In genomic region chr11:44963071-44963575, GRCh38 we compare ENCODE assay signal across 19 cellular contexts. TPM values are rescaled to one million over a fixed set of nuclear protein-coding genes. Genes with fewer than 3 reads are reported as not detected.
DNase-seq lines count a peak whose midpoint lies in the region; ATAC-seq and TF ChIP-seq lines count a peak whose summit lies in the region.
"Had no signal": no experiment of that assay in that cellular context is flagged by ENCODE, and none has a peak within 500 bp of the region (broad histone marks: within the 10 kb centered on the region; RNA-seq: fewer than 3 reads in every experiment).

No MANE protein-coding gene starts in this region.

- H2BK12ac ChIP-seq in neuronal stem cell (ENCODE audit: low read length), result peak overlapping the region; percentile 91

- H3K36me3 ChIP-seq in right atrium auricular region (no peaks in the 10 kb centered on the region), H7 (replicated peaks; ENCODE audit: control insufficient read depth, insufficient read depth, low read length) (no peaks in the 10 kb centered on the region), WERI-Rb-1 (no peaks in the 10 kb centered on the region; the same call in 1 of the 2 replicates), neuronal stem cell (replicated peaks in 1 of 2; ENCODE audit: control insufficient read depth in 2 of 2, insufficient read depth in 2 of 2, low read length in 2 of 2) (no peaks in the 10 kb centered on the region), BE2C (no peaks in the 10 kb centered on the region)

- intact Hi-C loops in Right ventricle myocardium inferior (cut with DNase I), result no loop called here

- TF ChIP-seq CTCF in right atrium auricular region (IDR thresholded peaks at IDR 0.05), result no peak
- no peak for TF ChIP-seq CTCF in WERI-Rb-1 (IDR thresholded peaks at IDR 0.05; ENCODE audit: low read depth, low read length)
- no peak for TF ChIP-seq CTCF in BE2C (IDR thresholded peaks at IDR 0.05; ENCODE audit: low read depth, low read length)

- peak overlapping the region; percentile 18 for H2BK15ac ChIP-seq in neuronal stem cell (ENCODE audit: low read length)

- H3K4me3 ChIP-seq in right atrium auricular region (no peak overlapping the region), H7 (ENCODE audit: insufficient read depth, low read depth, low read length) (no peak overlapping the region), WERI-Rb-1 (ENCODE audit: low read depth, low read length) (no peak overlapping the region; the same call in 1 of the 2 replicates), neuronal stem cell (ENCODE audit: low read length in 2 of 2) (no peak overlapping the region), BE2C (ENCODE audit: low read depth, low read length) (no peak overlapping the region)

- H4K8ac ChIP-seq in neuronal stem cell (ENCODE audit: low read depth, low read length), result no peak overlapping the region

- H3K4ac ChIP-seq in neuronal stem cell (ENCODE audit: low read length), result no peak overlapping the region

- H3K9ac ChIP-seq in neuronal stem cell (ENCODE audit: low read depth, low read length, poor library complexity), result no peak overlapping the region

- H3K4me2 ChIP-seq in neuronal stem cell (ENCODE audit: insufficient read depth, low read length, poor library complexity, severe bottlenecking), result no peak overlapping the region

- no peaks in the 10 kb centered on the region for H3K27me3 ChIP-seq in right atrium auricular region
- H3K27me3 ChIP-seq in H7 (ENCODE audit: control insufficient read depth, insufficient read depth, low read length), result no peaks in the 10 kb centered on the region
- H3K27me3 ChIP-seq in WERI-Rb-1 (ENCODE audit: insufficient read depth, low read depth, severe bottlenecking), result no peaks in the 10 kb centered on the region
- H3K27me3 ChIP-seq in neuronal stem cell (ENCODE audit: control insufficient read depth in 3 of 3, insufficient read depth in 3 of 3, low read depth in 1 of 3, low read length in 3 of 3), result peaks cover 0 to 53% (median 0%) of the 10 kb centered on the region in 3 experiments
- H3K27me3 ChIP-seq in BE2C, result no peaks in the 10 kb centered on the region

- peak overlapping the region; percentile 16 for H2BK120ac ChIP-seq in neuronal stem cell (ENCODE audit: low read depth, low read length)

- peak overlapping the region; percentile 89 for H3K18ac ChIP-seq in neuronal stem cell (ENCODE audit: low read length)

- no peak overlapping the region for H2AFZ ChIP-seq in neuronal stem cell (ENCODE audit: low read length)

- peak overlapping the region; percentile 48 for H4K91ac ChIP-seq in neuronal stem cell (ENCODE audit: low read depth, low read length, poor library complexity)

- no peak overlapping the region for H3K14ac ChIP-seq in neuronal stem cell (ENCODE audit: low read length)

- ATAC-seq in Right ventricle myocardium inferior (no peak), GM18861 (IDR thresholded peaks at IDR 0.05; ENCODE audit: unreplicated experiment) (no peak)

- peak overlapping the region; percentile 95 for H2BK5ac ChIP-seq in neuronal stem cell (ENCODE audit: low read length)

- no CpG with 5 or more reads among the region's 7 CpGs for WGBS in neuronal stem cell (ENCODE audit: extremely low coverage in 2 of 2, insufficient read length in 2 of 2, insufficient replicate concordance in 1 of 2), 2 donors

- H3K9me3 ChIP-seq in right atrium auricular region (no peaks in the 10 kb centered on the region), WERI-Rb-1 (ENCODE audit: severe bottlenecking) (no peaks in the 10 kb centered on the region), neuronal stem cell (replicated peaks in 1 of 2; ENCODE audit: control insufficient read depth in 2 of 2, insufficient read depth in 1 of 2, low read depth in 1 of 2, low read length in 2 of 2) (no peaks in the 10 kb centered on the region), BE2C (no peaks in the 10 kb centered on the region)

- no peaks in the 10 kb centered on the region for H3K79me1 ChIP-seq in neuronal stem cell (ENCODE audit: low read depth, low read length)

- H3K27ac ChIP-seq in right atrium auricular region (no peak overlapping the region), WERI-Rb-1 (peak overlapping the region; percentile 94), neuronal stem cell (replicated peaks; ENCODE audit: low read length) (peak overlapping the region; percentile 80)

- H3K4me1 ChIP-seq in right atrium auricular region (no peaks in the 10 kb centered on the region), neuronal stem cell (ENCODE audit: control insufficient read depth in 2 of 2, insufficient read depth in 1 of 2, low read depth in 1 of 2, low read length in 2 of 2) (peaks cover 0 to 44% of the 10 kb centered on the region in 2 donors), BE2C (no peaks in the 10 kb centered on the region)

- DNase-seq in Right ventricle myocardium inferior (ENCODE audit: missing footprints) (peak; percentile 14), right atrium auricular region (ENCODE audit: low spot score) (no peak), H7 (peak; percentile 72), WERI-Rb-1 (peak; percentile 98), neuronal stem cell (ENCODE audit: low spot score) (no peak), BE2C (no peak)
- no peak for DNase-seq in activated CD4-positive, alpha-beta T cell treated with anti-CD3 and anti-CD28 coated beads for 4 hours
- DNase-seq: C1 segment of cervical spinal cord; DMS153; GF-D8; GOT3; NCI-H1105; NCI-H2081 treated with DMSO at 0.1 percent for 48 hours; NCI-H226; NCI-H526 treated with DMSO at 0.1 percent for 48 hours; NK-92 treated with Interleukin-12 subunit alpha and Interleukin-12 subunit beta, amount 100 ng/mL, for 24 hours; OCI-M1; SIG-M5 had no signal

- H2AK5ac ChIP-seq in neuronal stem cell (ENCODE audit: low read depth, low read length), result peak overlapping the region; percentile 36

- no peak overlapping the region for H3K23ac ChIP-seq in neuronal stem cell (ENCODE audit: low read depth, low read length, poor library complexity)

RNA-seq across cellular contexts. Expression of gene TP53I11, which starts 12.4 kb away (rescaled TPM):
- total RNA-seq in Right ventricle myocardium inferior, result 59.1 TPM
- total RNA-seq in right atrium auricular region, result 10 to 100 TPM; 46.7 to 89.0 TPM
- 34.6 and 46.9 TPM in 2 replicates for total RNA-seq in H7 (2014; rRNA removed; shearing (Covaris generic))
- 235 TPM for polyA plus RNA-seq in neuronal stem cell (2013, experiment 1 of 2)
- polyA plus RNA-seq in neuronal stem cell (2013, experiment 2 of 2), result 227 TPM
- 15.0 TPM for polyA plus RNA-seq in BE2C (2012; ENCODE audit: insufficient read depth, insufficient read length, low read depth)

Comparison
In these comparisons a context has a peak if more than half of its experiments do, and no peak if none do; other contexts are left out.
1. DNase-seq: peak in Right ventricle myocardium inferior (single experiment), H7 (single experiment) and WERI-Rb-1 (single experiment); none in right atrium auricular region (single experiment), neuronal stem cell (single experiment), activated CD4-positive, alpha-beta T cell treated with anti-CD3 and anti-CD28 coated beads for 4 hours (0 of 2) and BE2C (single experiment).
2. H3K27ac ChIP-seq: peak in WERI-Rb-1 (single experiment) and neuronal stem cell (single experiment); none in right atrium auricular region (0 of 2).